28 cellular contexts compared by ENCODE assay signal in genomic region chrX:115652221-115652620, GRCh38.
"Had no signal": no experiment of that assay in that cellular context is flagged by ENCODE, and none has a peak within 500 bp of the region (broad histone marks: within the 10 kb centered on the region; RNA-seq: fewer than 3 reads in every experiment).

No MANE protein-coding gene starts in this region.

- H3K4me1 Mint-ChIP-seq: activated B cell treated with CpG ODN at 0.5 μM for 24 hours; activated T-helper 17 cell treated with anti-CD3 and anti-CD28 coated beads, Interleukin-2, amount 50 U/mL, for 72 hours; central memory CD8-positive, alpha-beta T cell; T-helper 17 cell had no signal

- H3K4me3 Mint-ChIP-seq: activated B cell treated with CpG ODN at 0.5 μM for 24 hours; activated CD8-positive, alpha-beta T cell treated with anti-CD3 and anti-CD28 coated beads for 36 hours; activated naive CD8-positive, alpha-beta T cell; activated T-cell treated with anti-CD3 and anti-CD28 coated beads, Interleukin-2, amount 50 U/mL, for 4 hours; activated T-helper 17 cell treated with anti-CD3 and anti-CD28 coated beads, Interleukin-2, amount 50 U/mL, for 72 hours; brain; central memory CD8-positive, alpha-beta T cell; T-helper 17 cell; T-helper 2 cell treated with Interferon-gamma antibody and Interleukin-4, amounts not matched to agents 5 μg/mL and 100 μg/mL, for 36 hours had no signal

- ATAC-seq: activated CD4-positive, CD25-positive, alpha-beta regulatory T cell treated with anti-CD3 and anti-CD28 coated beads, Interleukin-2, amount 50 U/mL, for 24 hours; activated CD8-positive, alpha-beta T cell treated with anti-CD3 and anti-CD28 coated beads for 36 hours; activated T-cell treated with anti-CD3 and anti-CD28 coated beads, Interleukin-2, amount 50 U/mL, for 4 hours; activated T-helper 17 cell treated with anti-CD3 and anti-CD28 coated beads, Interleukin-2, amount 50 U/mL, for 72 hours; heart left ventricle; T-helper 17 cell had no signal

- H3K27me3 ChIP-seq: colonic mucosa, esophagus squamous epithelium had no signal

- H3K27ac Mint-ChIP-seq: activated B cell treated with CpG ODN at 0.5 μM for 24 hours; activated CD8-positive, alpha-beta T cell treated with anti-CD3 and anti-CD28 coated beads for 36 hours; activated naive CD8-positive, alpha-beta T cell; activated T-helper 17 cell treated with anti-CD3 and anti-CD28 coated beads, Interleukin-2, amount 50 U/mL, for 72 hours; T-helper 17 cell; T-helper 2 cell treated with Interferon-gamma antibody and Interleukin-4, amounts not matched to agents 5 μg/mL and 100 μg/mL, for 36 hours had no signal

- H3K4me1 ChIP-seq: colonic mucosa, esophagus squamous epithelium had no signal

- H3K4me3 ChIP-seq: colonic mucosa, esophagus squamous epithelium, heart left ventricle had no signal

- DNase-seq: activated B cell treated with CpG ODN at 0.5 μM for 24 hours; activated CD4-positive, alpha-beta T cell treated with anti-CD3 and anti-CD28 coated beads for 48 hours; activated CD4-positive, alpha-beta T cell treated with anti-CD3 and anti-CD28 coated beads, Interleukin-2, amount 50 U/mL, for 1 hour; activated CD4-positive, alpha-beta T cell treated with anti-CD3 and anti-CD28 coated beads, Interleukin-2, amount 50 U/mL, for 48 hours; activated CD8-positive, alpha-beta memory T cell treated with anti-CD3 and anti-CD28 coated beads for 24 hours; activated CD8-positive, alpha-beta T cell treated with anti-CD3 and anti-CD28 coated beads for 36 hours; activated effector memory CD4-positive, alpha-beta T cell treated with Interleukin-2 at 50 U/mL for 16 hours; activated gamma-delta T cell treated with Interleukin-2 at 50 U/mL for 16 hours; activated naive CD4-positive, alpha-beta T cell treated with anti-CD3 and anti-CD28 coated beads, Interleukin-2, amount 50 U/mL, for 16 hours; activated naive CD4-positive, alpha-beta T cell treated with Interleukin-2 at 50 U/mL for 16 hours; activated T-cell treated with anti-CD3 and anti-CD28 coated beads, Interleukin-2, amount 50 U/mL, for 4 hours; amygdala; aorta; colonic mucosa; effector CD8-positive, alpha-beta T cell; esophagus squamous epithelium; heart left ventricle; T-helper 1 cell; T-helper 17 cell; T1000; WERI-Rb-1 had no signal

- H3K9me3 Mint-ChIP-seq: activated B cell treated with CpG ODN at 0.5 μM for 24 hours; activated CD8-positive, alpha-beta T cell treated with anti-CD3 and anti-CD28 coated beads for 36 hours; activated T-cell treated with anti-CD3 and anti-CD28 coated beads, Interleukin-2, amount 50 U/mL, for 4 hours; activated T-helper 17 cell treated with anti-CD3 and anti-CD28 coated beads, Interleukin-2, amount 50 U/mL, for 72 hours; brain; central memory CD8-positive, alpha-beta T cell; T-helper 2 cell treated with Interferon-gamma antibody and Interleukin-4, amounts not matched to agents 5 μg/mL and 100 μg/mL, for 36 hours had no signal

- H3K27ac ChIP-seq: colonic mucosa, epithelial cell of prostate, esophagus squamous epithelium, heart left ventricle, WERI-Rb-1 had no signal

- H3K36me3 Mint-ChIP-seq: activated naive CD8-positive, alpha-beta T cell had no signal

- H3K9me3 ChIP-seq: colonic mucosa, esophagus squamous epithelium, heart left ventricle had no signal

- H3K36me3 ChIP-seq: colonic mucosa, WERI-Rb-1 had no signal

- H3K27me3 Mint-ChIP-seq: activated B cell treated with CpG ODN at 0.5 μM for 24 hours; activated CD8-positive, alpha-beta T cell treated with anti-CD3 and anti-CD28 coated beads for 36 hours; activated naive CD8-positive, alpha-beta T cell; activated T-helper 17 cell treated with anti-CD3 and anti-CD28 coated beads, Interleukin-2, amount 50 U/mL, for 72 hours; central memory CD8-positive, alpha-beta T cell; T-helper 17 cell had no signal
